ENCODE assay signal across 28 cellular contexts in genomic region chr2:217973008-217973787, GRCh38. TPM values are rescaled to one million over a fixed set of nuclear protein-coding genes. Genes with fewer than 3 reads are reported as not detected.
DNase-seq lines count a peak whose midpoint lies in the region; ATAC-seq and TF ChIP-seq lines count a peak whose summit lies in the region.
"Had no signal": no experiment of that assay in that cellular context is flagged by ENCODE, and none has a peak within 500 bp of the region (broad histone marks: within the 10 kb centered on the region; RNA-seq: fewer than 3 reads in every experiment).

No MANE protein-coding gene starts in this region.

- H3K36me3 ChIP-seq in rectal smooth muscle tissue (ENCODE audit: control insufficient read depth, insufficient read depth, low read length) = no peaks in the 10 kb centered on the region
- H3K36me3 ChIP-seq in upper lobe of right lung = no peaks in the 10 kb centered on the region
- H3K36me3 ChIP-seq: cardiac muscle cell, SJSA1 had no signal

- H3K27ac ChIP-seq in rectal smooth muscle tissue (ENCODE audit: low read depth, low read length) = peak overlapping the region; percentile 57
- peak overlapping the region; percentile 52 for H3K27ac ChIP-seq in upper lobe of right lung
- H3K27ac ChIP-seq: cardiac muscle cell, HL-60, SJSA1 had no signal

- H3K4me1 ChIP-seq in rectal smooth muscle tissue (ENCODE audit: control insufficient read depth, insufficient read depth, low read length) (peaks cover 41% of the 10 kb centered on the region), upper lobe of right lung (peaks cover 15% of the 10 kb centered on the region)
- H3K4me1 ChIP-seq: SJSA1 had no signal

- peaks cover 0 to 2% (median 0%) of the 10 kb centered on the region in 6 donors for H3K9me3 Mint-ChIP-seq in immature natural killer cell
- no peaks in the 10 kb centered on the region for H3K9me3 Mint-ChIP-seq in activated CD4-positive, alpha-beta T cell treated with anti-CD3 and anti-CD28 coated beads, Interleukin-2, amount 10 ng/mL, durations not matched to agents 24 days and 14 days
- H3K9me3 Mint-ChIP-seq: natural killer cell treated with Interleukin-12 subunit alpha and Interleukin-12 subunit beta and Interleukin-15 and Interleukin-18, amount 100 ng/mL, for 72 hours; stimulated activated effector memory CD8-positive, alpha-beta T cell treated with anti-CD3 and anti-CD28 coated beads, Interleukin-12 subunit alpha, Interleukin-12 subunit beta, amount 100 ng/mL, for 72 hours; T-cell had no signal

- H3K27ac Mint-ChIP-seq in immature natural killer cell = no peak overlapping the region
- no peak overlapping the region for H3K27ac Mint-ChIP-seq in activated CD4-positive, alpha-beta T cell treated with anti-CD3 and anti-CD28 coated beads, Interleukin-2, amount 10 ng/mL, durations not matched to agents 24 days and 14 days
- H3K27ac Mint-ChIP-seq: CD4-positive, alpha-beta memory T cell; natural killer cell treated with Interleukin-12 subunit alpha and Interleukin-12 subunit beta and Interleukin-15 and Interleukin-18, amount 100 ng/mL, for 72 hours; stimulated activated effector memory CD8-positive, alpha-beta T cell treated with anti-CD3 and anti-CD28 coated beads, Interleukin-12 subunit alpha, Interleukin-12 subunit beta, amount 100 ng/mL, for 72 hours; T-cell; type B pancreatic cell had no signal

- ATAC-seq in left ventricle myocardium superior (no peak), upper lobe of right lung (no peak)
- ATAC-seq: HCT116; natural killer cell treated with Interleukin-12 subunit alpha and Interleukin-12 subunit beta and Interleukin-15 and Interleukin-18, amount 100 ng/mL, for 72 hours; stimulated activated effector memory CD8-positive, alpha-beta T cell treated with anti-CD3 and anti-CD28 coated beads, Interleukin-12 subunit alpha, Interleukin-12 subunit beta, amount 100 ng/mL, for 72 hours; T-cell had no signal

- peaks cover 0 to 10% (median 5%) of the 10 kb centered on the region in 3 donors for H3K27me3 Mint-ChIP-seq in immature natural killer cell (ENCODE audit: low read depth in 3 of 3)
- H3K27me3 Mint-ChIP-seq in activated CD4-positive, alpha-beta T cell treated with anti-CD3 and anti-CD28 coated beads, Interleukin-2, amount 10 ng/mL, durations not matched to agents 24 days and 14 days = peaks cover 17% of the 10 kb centered on the region
- H3K27me3 Mint-ChIP-seq: type B pancreatic cell had no signal

- H3K36me3 Mint-ChIP-seq in immature natural killer cell = no peaks in the 10 kb centered on the region
- H3K36me3 Mint-ChIP-seq in activated CD4-positive, alpha-beta T cell treated with anti-CD3 and anti-CD28 coated beads, Interleukin-2, amount 10 ng/mL, durations not matched to agents 24 days and 14 days (ENCODE audit: low read depth) = no peaks in the 10 kb centered on the region
- H3K36me3 Mint-ChIP-seq: CD4-positive, alpha-beta memory T cell; natural killer cell treated with Interleukin-12 subunit alpha and Interleukin-12 subunit beta and Interleukin-15 and Interleukin-18, amount 100 ng/mL, for 72 hours; stimulated activated effector memory CD8-positive, alpha-beta T cell treated with anti-CD3 and anti-CD28 coated beads, Interleukin-12 subunit alpha, Interleukin-12 subunit beta, amount 100 ng/mL, for 72 hours; T-cell had no signal

- no peaks in the 10 kb centered on the region for H3K9me3 ChIP-seq in upper lobe of right lung
- H3K9me3 ChIP-seq: SJSA1 had no signal

- DNase-seq in cardiac septum (ENCODE audit: low spot score) (peak; percentile 41), left ventricle myocardium superior (no peak), mesenteric fat pad (ENCODE audit: low spot score) (peak; percentile 53), upper lobe of right lung (peak; percentile 33), immature natural killer cell (no peak)
- DNase-seq in activated CD4-positive, alpha-beta T cell treated with anti-CD3 and anti-CD28 coated beads, Interleukin-2, amount 10 ng/mL, durations not matched to agents 24 days and 14 days = no peak
- no peak for DNase-seq in stimulated activated naive CD4-positive, alpha-beta T cell (lab: John Stamatoyannopoulos, UW)
- DNase-seq: 8988T; activated CD4-positive, alpha-beta T cell treated with anti-CD3 and anti-CD28 coated beads for 4 hours; activated naive CD4-positive, alpha-beta T cell treated with Interleukin-2 at 50 U/mL for 16 hours; activated T-cell treated with anti-CD3 and anti-CD28 coated beads, Interleukin-2, amount 50 U/mL, for 48 hours; CD4-positive, alpha-beta memory T cell; EL; glutamatergic neuron; NCI-H1048; NCI-H1694 treated with DMSO at 0.1 percent for 48 hours; NCI-H2171 treated with DMSO at 0.1 percent for 48 hours; NCI-H526; stimulated activated CD4-positive, alpha-beta T cell treated with anti-CD3 and anti-CD28 coated beads, Interleukin-2, amount 100 ng/mL, for 48 hours; T-cell had no signal

- H3K4me3 ChIP-seq in rectal smooth muscle tissue (ENCODE audit: low read length) (no peak overlapping the region), upper lobe of right lung (no peak overlapping the region)
- H3K4me3 ChIP-seq: cardiac muscle cell, SJSA1 had no signal

- intact Hi-C loops in cardiac septum (cut with DNase I) (no loop called here), left ventricle myocardium superior (cut with micrococcal nuclease) (no loop called here), upper lobe of right lung (cut with DNase I) (no loop called here)
- intact Hi-C loops in activated CD4-positive, alpha-beta T cell treated with anti-CD3 and anti-CD28 coated beads, Interleukin-2, amount 10 ng/mL, durations not matched to agents 24 days and 14 days (cut with micrococcal nuclease) = no loop called here

- H3K9ac ChIP-seq in rectal smooth muscle tissue (ENCODE audit: low read length) = no peak overlapping the region

- no peak overlapping the region for H3K4me3 Mint-ChIP-seq in immature natural killer cell
- no peak overlapping the region for H3K4me3 Mint-ChIP-seq in activated CD4-positive, alpha-beta T cell treated with anti-CD3 and anti-CD28 coated beads, Interleukin-2, amount 10 ng/mL, durations not matched to agents 24 days and 14 days
- H3K4me3 Mint-ChIP-seq: CD4-positive, alpha-beta memory T cell; natural killer cell treated with Interleukin-12 subunit alpha and Interleukin-12 subunit beta and Interleukin-15 and Interleukin-18, amount 100 ng/mL, for 72 hours; stimulated activated effector memory CD8-positive, alpha-beta T cell treated with anti-CD3 and anti-CD28 coated beads, Interleukin-12 subunit alpha, Interleukin-12 subunit beta, amount 100 ng/mL, for 72 hours; T-cell; type B pancreatic cell had no signal

- H3K4me1 Mint-ChIP-seq in immature natural killer cell = no peaks in the 10 kb centered on the region
- no peaks in the 10 kb centered on the region for H3K4me1 Mint-ChIP-seq in activated CD4-positive, alpha-beta T cell treated with anti-CD3 and anti-CD28 coated beads, Interleukin-2, amount 10 ng/mL, durations not matched to agents 24 days and 14 days
- H3K4me1 Mint-ChIP-seq: CD4-positive, alpha-beta memory T cell; stimulated activated effector memory CD8-positive, alpha-beta T cell treated with anti-CD3 and anti-CD28 coated beads, Interleukin-12 subunit alpha, Interleukin-12 subunit beta, amount 100 ng/mL, for 72 hours; T-cell had no signal

- H3K27me3 ChIP-seq in rectal smooth muscle tissue (ENCODE audit: control insufficient read depth, insufficient read depth, low read length) = no peaks in the 10 kb centered on the region
- no peaks in the 10 kb centered on the region for H3K27me3 ChIP-seq in upper lobe of right lung
- H3K27me3 ChIP-seq: SJSA1 had no signal

- TF ChIP-seq CTCF in upper lobe of right lung (IDR thresholded peaks at IDR 0.05) = no peak

RNA-seq across cellular contexts. Expression of gene TNS1, which starts 29.6 kb away (rescaled TPM):
- 870 TPM for total RNA-seq in cardiac septum
- 783 TPM for total RNA-seq in left ventricle myocardium superior
- total RNA-seq in mesenteric fat pad = 449 TPM
- total RNA-seq in upper lobe of right lung = 669 TPM
- polyA plus RNA-seq in immature natural killer cell = under 1 TPM in 1 of 3 donors, not detected in 2; 0.40 TPM
- 0.70 and 1.3 TPM in 2 replicates for total RNA-seq in activated CD4-positive, alpha-beta T cell treated with anti-CD3 and anti-CD28 coated beads, Interleukin-2, amount 10 ng/mL, durations not matched to agents 24 days and 14 days
- polyA plus RNA-seq: CD4-positive, alpha-beta memory T cell had no signal

Comparison
In these comparisons a context has a peak if more than half of its experiments do, and no peak if none do; other contexts are left out.
1. DNase-seq: peak in cardiac septum (single experiment), mesenteric fat pad (single experiment) and upper lobe of right lung (single experiment); none in left ventricle myocardium superior (single experiment), immature natural killer cell (0 of 3), activated CD4-positive, alpha-beta T cell treated with anti-CD3 and anti-CD28 coated beads, Interleukin-2, amount 10 ng/mL, durations not matched to agents 24 days and 14 days (single experiment) and stimulated activated naive CD4-positive, alpha-beta T cell (0 of 6).
2. RNA of gene TNS1, which starts 29.6 kb away (total RNA-seq): 870 TPM in cardiac septum (single experiment), 783 TPM in left ventricle myocardium superior (single experiment), 669 TPM in upper lobe of right lung (single experiment) and 449 TPM in mesenteric fat pad (single experiment); 0.70 to 1.3 TPM in activated CD4-positive, alpha-beta T cell treated with anti-CD3 and anti-CD28 coated beads, Interleukin-2, amount 10 ng/mL, durations not matched to agents 24 days and 14 days; every median in the first group is over 100 times any median in the second.